ENCODE assay signal across 15 cellular contexts in genomic region chr15:36529296-36530011, GRCh38.
DNase-seq lines count a peak whose midpoint lies in the region; ATAC-seq and FAIRE-seq lines count a peak whose summit lies in the region.
"Had no signal": no experiment of that assay in that cellular context is flagged by ENCODE, and none has a peak within 500 bp of the region (broad histone marks: within the 10 kb centered on the region; RNA-seq: fewer than 3 reads in every experiment).

No MANE protein-coding gene starts in this region.

- DNase-seq in stimulated activated naive B cell treated with anti-CD40 and anti-IgM and Interleukin-4, amounts not matched to agents 10 μg/mL and 1 μg/mL and 100 μg/mL, for 72 hours, result peak; percentile 3
- DNase-seq in NCI-H2029 (lab: John Stamatoyannopoulos, UW), result no peak
- DNase-seq in RCC 7860 (ENCODE audit: low spot score), result no peak
- DNase-seq: activated CD8-positive, alpha-beta memory T cell treated with anti-CD3 and anti-CD28 coated beads for 24 hours; activated naive CD4-positive, alpha-beta T cell; CD8-positive, alpha-beta memory T cell; foreskin melanocyte; NCI-H1092; NCI-H446; T-helper 9 cell; thyroid gland had no signal

- H3K4me3 Mint-ChIP-seq in stimulated activated naive B cell treated with anti-CD40 and anti-IgM and Interleukin-4, amounts not matched to agents 10 μg/mL and 1 μg/mL and 100 μg/mL, for 72 hours, result no peak overlapping the region
- H3K4me3 Mint-ChIP-seq: CD8-positive, alpha-beta memory T cell had no signal

- FAIRE-seq in RCC 7860 (lab: Jason Lieb, UNC), result no peak

- H3K4me1 Mint-ChIP-seq in stimulated activated naive B cell treated with anti-CD40 and anti-IgM and Interleukin-4, amounts not matched to agents 10 μg/mL and 1 μg/mL and 100 μg/mL, for 72 hours, result peaks cover 5 to 10% of the 10 kb centered on the region in 2 donors
- H3K4me1 Mint-ChIP-seq: CD8-positive, alpha-beta memory T cell had no signal

- no peaks in the 10 kb centered on the region for H3K36me3 Mint-ChIP-seq in stimulated activated naive B cell treated with anti-CD40 and anti-IgM and Interleukin-4, amounts not matched to agents 10 μg/mL and 1 μg/mL and 100 μg/mL, for 72 hours
- H3K36me3 Mint-ChIP-seq: CD8-positive, alpha-beta memory T cell had no signal

- no peak overlapping the region for H3K27ac Mint-ChIP-seq in stimulated activated naive B cell treated with anti-CD40 and anti-IgM and Interleukin-4, amounts not matched to agents 10 μg/mL and 1 μg/mL and 100 μg/mL, for 72 hours
- H3K27ac Mint-ChIP-seq: CD8-positive, alpha-beta memory T cell had no signal

- ATAC-seq in GM18517 (IDR thresholded peaks at IDR 0.05; ENCODE audit: unreplicated experiment), result peak; percentile 73
- peak; percentile 92 for ATAC-seq in GM21786 (IDR thresholded peaks at IDR 0.05; ENCODE audit: unreplicated experiment)
- ATAC-seq in HG03442 (IDR thresholded peaks at IDR 0.05; ENCODE audit: unreplicated experiment), result peak; percentile 87
- ATAC-seq in stimulated activated naive B cell treated with anti-CD40 and anti-IgM and Interleukin-4, amounts not matched to agents 10 μg/mL and 1 μg/mL and 100 μg/mL, for 72 hours (replicated peaks), result peak; percentile 77 to 92
- ATAC-seq in GM21576 (IDR thresholded peaks at IDR 0.05; ENCODE audit: unreplicated experiment), result no peak

- H3K9me3 Mint-ChIP-seq in stimulated activated naive B cell treated with anti-CD40 and anti-IgM and Interleukin-4, amounts not matched to agents 10 μg/mL and 1 μg/mL and 100 μg/mL, for 72 hours, result no peaks in the 10 kb centered on the region
- H3K9me3 Mint-ChIP-seq: CD8-positive, alpha-beta memory T cell had no signal

- peaks cover 1 to 9% of the 10 kb centered on the region in 2 donors for H3K27me3 Mint-ChIP-seq in stimulated activated naive B cell treated with anti-CD40 and anti-IgM and Interleukin-4, amounts not matched to agents 10 μg/mL and 1 μg/mL and 100 μg/mL, for 72 hours
